ENCODE assay signal across 18 cellular contexts in genomic region chr1:89203166-89203565, GRCh38. TPM values are rescaled to one million over a fixed set of nuclear protein-coding genes. Genes with fewer than 3 reads are reported as not detected.
A peak's percentile ranks its signal among the peaks of the same experiment; 100 is the strongest.
DNase-seq lines count a peak whose midpoint lies in the region; ATAC-seq, FAIRE-seq and TF ChIP-seq lines count a peak whose summit lies in the region.
"Had no signal": no experiment of that assay in that cellular context is flagged by ENCODE, and none has a peak within 500 bp of the region (broad histone marks: within the 10 kb centered on the region; RNA-seq: fewer than 3 reads in every experiment).

No MANE protein-coding gene starts in this region.

- CTCF ChIA-PET in HEK293T (lab: Yijun Ruan, JAX), result no interaction called here
- CTCF ChIA-PET in naive thymus-derived CD4-positive, alpha-beta T cell (lab: Charles Lee), result interaction anchor here (1.1 kb wide), 1 partner anchor 154 kb away, joined by 3 read pairs; no protein-coding TSS in a partner anchor

- H3K4me3 Mint-ChIP-seq in HFFc6 (no peak overlapping the region), astrocyte (ENCODE audit: unreplicated experiment) (no peak overlapping the region)
- H3K4me3 Mint-ChIP-seq in naive thymus-derived CD4-positive, alpha-beta T cell, result no peak overlapping the region
- H3K4me3 Mint-ChIP-seq: activated CD4-positive, alpha-beta memory T cell treated with anti-CD3 and anti-CD28 coated beads for 36 hours; activated T-cell treated with anti-CD3 and anti-CD28 coated beads, Interleukin-2, amount 50 U/mL, for 4 hours; nephron progenitor cell had no signal

- FAIRE-seq in astrocyte (lab: Jason Lieb, UNC), result peak; percentile 34
- FAIRE-seq: RCC 7860 had no signal

- H3K4me1 Mint-ChIP-seq in HFFc6 (ENCODE audit: low read depth) (peaks cover 7% of the 10 kb centered on the region), astrocyte (ENCODE audit: low read depth, unreplicated experiment) (peaks cover 7% of the 10 kb centered on the region)
- peaks cover 25 to 40% (median 36%) of the 10 kb centered on the region in 7 donors for H3K4me1 Mint-ChIP-seq in naive thymus-derived CD4-positive, alpha-beta T cell

- no peak overlapping the region for H3K27ac ChIP-seq in astrocyte (ENCODE audit: low read depth, low read length)
- H3K27ac ChIP-seq in naive thymus-derived CD4-positive, alpha-beta T cell (ENCODE audit: low read depth, low read length), result no peak overlapping the region
- H3K27ac ChIP-seq: esophagus muscularis mucosa, prostate gland, spleen had no signal

- no peak overlapping the region for H3K9ac ChIP-seq in astrocyte (ENCODE audit: low read length)

- no peaks in the 10 kb centered on the region for H3K36me3 ChIP-seq in astrocyte (ENCODE audit: insufficient read depth, low read length)
- H3K36me3 ChIP-seq in naive thymus-derived CD4-positive, alpha-beta T cell (ENCODE audit: control insufficient read depth in 2 of 3, insufficient read depth in 3 of 3, low read length in 3 of 3), result peaks cover 0 to 5% (median 0%) of the 10 kb centered on the region in 3 experiments
- H3K36me3 ChIP-seq: esophagus muscularis mucosa, prostate gland had no signal

- H3K9me3 Mint-ChIP-seq in HFFc6 (peaks cover 12% of the 10 kb centered on the region; the same call in 1 of the 2 replicates), astrocyte (ENCODE audit: unreplicated experiment) (no peaks in the 10 kb centered on the region)
- peaks cover 0 to 33% (median 16%) of the 10 kb centered on the region in 11 donors for H3K9me3 Mint-ChIP-seq in naive thymus-derived CD4-positive, alpha-beta T cell

- no peak overlapping the region for H3K27ac Mint-ChIP-seq in HFFc6
- no peak overlapping the region for H3K27ac Mint-ChIP-seq in astrocyte (ENCODE audit: unreplicated experiment)
- peak overlapping the region in 2 of 9 donors; percentile 21 to 97 for H3K27ac Mint-ChIP-seq in naive thymus-derived CD4-positive, alpha-beta T cell
- H3K27ac Mint-ChIP-seq: activated CD4-positive, alpha-beta memory T cell treated with anti-CD3 and anti-CD28 coated beads for 36 hours; nephron progenitor cell had no signal

- no peak for ATAC-seq in naive thymus-derived CD4-positive, alpha-beta T cell
- ATAC-seq: activated T-cell treated with anti-CD3 and anti-CD28 coated beads, Interleukin-2, amount 50 U/mL, for 4 hours had no signal

- POLR2A ChIA-PET in HEK293T (lab: Yijun Ruan, JAX), result no interaction called here
- POLR2A ChIA-PET in naive thymus-derived CD4-positive, alpha-beta T cell (lab: Charles Lee), result interaction anchor here (1.3 kb wide), 1 partner anchor 77 kb away, joined by 5 read pairs; no protein-coding TSS in a partner anchor

- H2AFZ ChIP-seq in astrocyte (ENCODE audit: low read depth, low read length), result no peak overlapping the region

- no peaks in the 10 kb centered on the region for H4K20me1 ChIP-seq in astrocyte (ENCODE audit: insufficient read depth, low read length)

- H3K4me1 ChIP-seq in astrocyte (ENCODE audit: insufficient read depth, low read length), result no peaks in the 10 kb centered on the region
- H3K4me1 ChIP-seq in naive thymus-derived CD4-positive, alpha-beta T cell (ENCODE audit: control insufficient read depth in 2 of 2, insufficient read depth in 2 of 2, low read length in 2 of 2), result peaks cover 15 to 17% of the 10 kb centered on the region in 2 donors
- H3K4me1 ChIP-seq: prostate gland had no signal

- intact Hi-C loops in naive thymus-derived CD4-positive, alpha-beta T cell (cut with micrococcal nuclease), result no loop called here

- H3K79me2 ChIP-seq in astrocyte (ENCODE audit: insufficient read depth, low read length), result no peaks in the 10 kb centered on the region

- TF ChIP-seq CTCF in HFFc6 (IDR thresholded peaks at IDR 0.05), result no peak
- TF ChIP-seq CTCF in astrocyte (IDR thresholded peaks at IDR 0.05; ENCODE audit: insufficient read depth, low read depth, low read length), result no peak

- no peaks in the 10 kb centered on the region for H3K36me3 Mint-ChIP-seq in HFFc6 (ENCODE audit: low read depth)
- H3K36me3 Mint-ChIP-seq in astrocyte (ENCODE audit: low read depth, unreplicated experiment), result no peaks in the 10 kb centered on the region
- H3K36me3 Mint-ChIP-seq in naive thymus-derived CD4-positive, alpha-beta T cell, result peaks cover 0 to 51% (median 31%) of the 10 kb centered on the region in 5 donors

- H3K9me3 ChIP-seq in astrocyte (ENCODE audit: insufficient read depth, low read depth, low read length), result no peaks in the 10 kb centered on the region
- peaks cover 0 to 11% (median 0%) of the 10 kb centered on the region in 3 experiments for H3K9me3 ChIP-seq in naive thymus-derived CD4-positive, alpha-beta T cell (ENCODE audit: control insufficient read depth in 2 of 3, low read length in 3 of 3)
- H3K9me3 ChIP-seq: prostate gland had no signal

- DNase-seq in Daoy (ENCODE audit: low read depth) (peak; percentile 35), HFFc6 (peak; percentile 34), astrocyte (ENCODE audit: low read depth) (no peak), non-pigmented ciliary epithelial cell (ENCODE audit: low read depth) (peak; percentile 31), HEK293T (ENCODE audit: extremely low spot score) (no peak), HuH-7.5 (ENCODE audit: low spot score) (no peak)
- DNase-seq in naive thymus-derived CD4-positive, alpha-beta T cell, result no peak
- DNase-seq: activated CD4-positive, alpha-beta memory T cell treated with anti-CD3 and anti-CD28 coated beads for 36 hours; activated T-cell treated with anti-CD3 and anti-CD28 coated beads, Interleukin-2, amount 50 U/mL, for 4 hours; C1 segment of cervical spinal cord; glutamatergic neuron; NCI-H1436; nephron progenitor cell; spleen had no signal

- H3K27me3 Mint-ChIP-seq in HFFc6 (ENCODE audit: insufficient read depth) (no peaks in the 10 kb centered on the region), astrocyte (ENCODE audit: low read depth, unreplicated experiment) (no peaks in the 10 kb centered on the region)
- H3K27me3 Mint-ChIP-seq in naive thymus-derived CD4-positive, alpha-beta T cell, result no peaks in the 10 kb centered on the region
- H3K27me3 Mint-ChIP-seq: activated CD4-positive, alpha-beta memory T cell treated with anti-CD3 and anti-CD28 coated beads for 36 hours had no signal

- H3K4me2 ChIP-seq in astrocyte (ENCODE audit: low read length), result no peak overlapping the region

- H3K4me3 ChIP-seq in astrocyte (ENCODE audit: insufficient read depth, low read depth, low read length), result no peak overlapping the region
- H3K4me3 ChIP-seq in naive thymus-derived CD4-positive, alpha-beta T cell (ENCODE audit: low read length), result no peak overlapping the region
- H3K4me3 ChIP-seq: esophagus muscularis mucosa, lung, prostate gland, spleen had no signal

- no peaks in the 10 kb centered on the region for H3K27me3 ChIP-seq in astrocyte (ENCODE audit: insufficient read depth, low read length)
- no peaks in the 10 kb centered on the region for H3K27me3 ChIP-seq in naive thymus-derived CD4-positive, alpha-beta T cell (ENCODE audit: control insufficient read depth in 2 of 2, insufficient read depth in 2 of 2, low read length in 2 of 2)
- H3K27me3 ChIP-seq: esophagus muscularis mucosa, spleen had no signal

TF ChIP-seq in HEK293T, 16 proteins besides CTCF, POLR2A, EP300 and RAD21:
- TF ChIP-seq L3MBTL2 (conservative IDR thresholded peaks at IDR 0.05) (no peak), ELF4 (IDR thresholded peaks at IDR 0.05) (no peak)
TF ChIP-seq in HEK293T: peak in this region for 0.

RNA-seq across cellular contexts. Expression of gene GBP4, which starts 4.4 kb away (rescaled TPM):
- total RNA-seq in Daoy (2014; rRNA removed; shearing (Covaris generic)), result 8.3 and 9.5 TPM in 2 replicates
- under 1 TPM; 0.10 to 0.31 (median 0.22) TPM for total RNA-seq in HFFc6 (2021; fragmentation: NEBNext Ultra II Directional; extraction: Animal tissue kit (Norgen Biotek cat#: 25700))
- 0.32 and 0.34 TPM in 2 replicates for total RNA-seq in astrocyte
- 100 to 1,000 TPM in 1 of 5 experiments, 10 to 100 TPM in 4; 29.1 to 174 (median 37.4) TPM for total RNA-seq in naive thymus-derived CD4-positive, alpha-beta T cell
- 10 to 100 TPM; 36.4 to 49.3 TPM for polyA plus RNA-seq in naive thymus-derived CD4-positive, alpha-beta T cell

RNA-seq across cellular contexts. Expression of gene GBP7, which starts 27.4 kb away (rescaled TPM):
- total RNA-seq in Daoy (2014; rRNA removed; shearing (Covaris generic)), result not detected in 2 replicates
- not detected for total RNA-seq in HFFc6 (2021; fragmentation: NEBNext Ultra II Directional; extraction: Animal tissue kit (Norgen Biotek cat#: 25700))
- not detected in 2 replicates for total RNA-seq in astrocyte
- total RNA-seq in naive thymus-derived CD4-positive, alpha-beta T cell, result under 1 TPM in 2 of 5 experiments, not detected in 3; 0.13 to 0.19 TPM
- not detected for polyA plus RNA-seq in naive thymus-derived CD4-positive, alpha-beta T cell
- total RNA-seq: activated CD4-positive, alpha-beta memory T cell treated with anti-CD3 and anti-CD28 coated beads for 36 hours; esophagus muscularis mucosa; prostate gland had no signal

Comparison
In these comparisons a context has a peak if more than half of its experiments do, and no peak if none do; other contexts are left out.
1. DNase-seq: peak in Daoy (single experiment), HFFc6 (single experiment) and non-pigmented ciliary epithelial cell (single experiment); none in astrocyte (single experiment), HEK293T (single experiment), HuH-7.5 (single experiment) and naive thymus-derived CD4-positive, alpha-beta T cell (0 of 9).